8 cellular contexts compared by ENCODE assay signal in genomic region chr2:9813312-9814128, GRCh38. TPM values are rescaled to one million over a fixed set of nuclear protein-coding genes. Genes with fewer than 3 reads are reported as not detected.
DNase-seq lines count a peak whose midpoint lies in the region; ATAC-seq and TF ChIP-seq lines count a peak whose summit lies in the region.

No MANE protein-coding gene starts in this region.

- H3K9me3 ChIP-seq in H9 (ENCODE audit: control insufficient read depth, low read depth, low read length) = no peaks in the 10 kb centered on the region
- H3K9me3 ChIP-seq in lung (ENCODE audit: control insufficient read depth in 2 of 2, insufficient read depth in 1 of 2, low read length in 1 of 2) = no peaks in the 10 kb centered on the region

- H3K27me3 ChIP-seq in H9 (ENCODE audit: insufficient read depth, low read length) = 0 out of 2 replicates have a peak, but pooled peaks cover 2% of the 10 kb centered on the region
- H3K27me3 ChIP-seq in lung (ENCODE audit: control insufficient read depth, insufficient read depth) = no peaks in the 10 kb centered on the region

- H3K27ac Mint-ChIP-seq in H9 = no peak overlapping the region
- peak overlapping the region; percentile 68 for H3K27ac Mint-ChIP-seq in activated CD4-positive, alpha-beta T cell treated with anti-CD3 and anti-CD28 coated beads, Interleukin-2, amount 10 ng/mL, durations not matched to agents 24 days and 14 days
- peak overlapping the region; percentile 47 for H3K27ac Mint-ChIP-seq in dendritic cell treated with granulocyte-macrophage colony-stimulating factor and Interleukin-4, amounts not matched to agents 40 ng/mL and 50 ng/mL, for 4 days

- H3K4me1 ChIP-seq in H9 (ENCODE audit: insufficient read depth, low read length) (no peaks in the 10 kb centered on the region), lung (ENCODE audit: control insufficient read depth in 2 of 2, insufficient read depth in 2 of 2, low read length in 2 of 2) (peaks cover 0 to 8% of the 10 kb centered on the region in 2 donors)

- H3K4me3 Mint-ChIP-seq in H9 = no peak overlapping the region
- no peak overlapping the region for H3K4me3 Mint-ChIP-seq in activated CD4-positive, alpha-beta T cell treated with anti-CD3 and anti-CD28 coated beads, Interleukin-2, amount 10 ng/mL, durations not matched to agents 24 days and 14 days
- peak overlapping the region; percentile 27 for H3K4me3 Mint-ChIP-seq in dendritic cell treated with granulocyte-macrophage colony-stimulating factor and Interleukin-4, amounts not matched to agents 40 ng/mL and 50 ng/mL, for 4 days

- H2BK120ac ChIP-seq in H9 (ENCODE audit: low read depth, low read length, poor library complexity, severe bottlenecking) = no peak overlapping the region

- H4K8ac ChIP-seq in H9 (replicated peaks; ENCODE audit: insufficient read length, low read depth, low read length) = no peak overlapping the region

- H3K36me3 Mint-ChIP-seq in H9 (ENCODE audit: insufficient read depth in 1 of 3, low read depth in 3 of 3) = no peaks in the 10 kb centered on the region
- H3K36me3 Mint-ChIP-seq in activated CD4-positive, alpha-beta T cell treated with anti-CD3 and anti-CD28 coated beads, Interleukin-2, amount 10 ng/mL, durations not matched to agents 24 days and 14 days (ENCODE audit: low read depth) = no peaks in the 10 kb centered on the region
- H3K36me3 Mint-ChIP-seq in dendritic cell treated with granulocyte-macrophage colony-stimulating factor and Interleukin-4, amounts not matched to agents 40 ng/mL and 50 ng/mL, for 4 days (ENCODE audit: low read depth) = no peaks in the 10 kb centered on the region

- no peak overlapping the region for H3K4me2 ChIP-seq in H9 (ENCODE audit: insufficient read depth, insufficient read length, low read length)

- H3K27ac ChIP-seq in H9 (ENCODE audit: insufficient read length, low read depth, low read length) = no peak overlapping the region
- H3K27ac ChIP-seq in lung (ENCODE audit: low read depth in 1 of 2, low read length in 1 of 2) = no peak overlapping the region

- H2BK15ac ChIP-seq in H9 (ENCODE audit: low read depth, low read length) = no peak overlapping the region

- no peak overlapping the region for H2BK20ac ChIP-seq in H9 (ENCODE audit: low read depth, low read length, poor library complexity, severe bottlenecking)

- 0 out of 2 replicates have a peak overlapping the region, but pooled peaks have one; percentile 11 for H3K14ac ChIP-seq in H9 (ENCODE audit: insufficient read depth, low read length)

- no peaks in the 10 kb centered on the region for H3K23me2 ChIP-seq in H9 (ENCODE audit: insufficient read length, low read depth, low read length, poor library complexity, severe bottlenecking)

- no peak overlapping the region for H3K4me3 ChIP-seq in lung

- H3K79me1 ChIP-seq in H9 (ENCODE audit: insufficient read depth, low read depth, low read length, poor library complexity, severe bottlenecking) = no peaks in the 10 kb centered on the region

- no peaks in the 10 kb centered on the region for H3K36me3 ChIP-seq in lung (ENCODE audit: control insufficient read depth in 2 of 2, insufficient read depth in 2 of 2, low read length in 2 of 2)

- WGBS in H9 (ENCODE audit: extremely low coverage, insufficient read length, low lambda C conversion rate) = no CpG with 5 or more reads among the region's 24 CpGs
- WGBS in lung, 2 donors = 15 to 21% methylated on average over 24 of the region's 24 CpGs

- no peaks in the 10 kb centered on the region for H3K79me2 ChIP-seq in H9 (ENCODE audit: insufficient read depth, low read length)

- peaks cover 3 to 6% of the 10 kb centered on the region in 2 experiments for H3K4me1 Mint-ChIP-seq in H9
- H3K4me1 Mint-ChIP-seq in activated CD4-positive, alpha-beta T cell treated with anti-CD3 and anti-CD28 coated beads, Interleukin-2, amount 10 ng/mL, durations not matched to agents 24 days and 14 days = peaks cover 11% of the 10 kb centered on the region
- peaks cover 27% of the 10 kb centered on the region for H3K4me1 Mint-ChIP-seq in dendritic cell treated with granulocyte-macrophage colony-stimulating factor and Interleukin-4, amounts not matched to agents 40 ng/mL and 50 ng/mL, for 4 days (ENCODE audit: low read depth)

- no peak overlapping the region for H3K23ac ChIP-seq in H9 (ENCODE audit: insufficient read length, low read depth, low read length)

- H2BK12ac ChIP-seq in H9 (ENCODE audit: insufficient read length, low read depth, low read length) = no peak overlapping the region

- no peak overlapping the region for H2AFZ ChIP-seq in H9 (ENCODE audit: low read length)

- H3K56ac ChIP-seq in H9 (ENCODE audit: insufficient read length, low read depth, low read length) = no peak overlapping the region

- H2BK5ac ChIP-seq in H9 (ENCODE audit: insufficient read length, low read length) = no peak overlapping the region

- TF ChIP-seq CTCF in H9 (conservative IDR thresholded peaks at IDR 0.05) (peak; percentile 97), lung (IDR thresholded peaks at IDR 0.05; ENCODE audit: control extremely low read depth, extremely low read depth) (peak; percentile 72)

- ATAC-seq in lung (ENCODE audit: insufficient read depth, low FRiP score) (peak; percentile 81), HG02610 (IDR thresholded peaks at IDR 0.05; ENCODE audit: unreplicated experiment) (no peak)

- no peak overlapping the region for H2AK5ac ChIP-seq in H9 (ENCODE audit: insufficient read length, low read length)

- H3K9me3 Mint-ChIP-seq in H9 = peaks cover 0 to 2% of the 10 kb centered on the region in 2 experiments; a peak in 1 of 5 replicates
- no peaks in the 10 kb centered on the region for H3K9me3 Mint-ChIP-seq in activated CD4-positive, alpha-beta T cell treated with anti-CD3 and anti-CD28 coated beads, Interleukin-2, amount 10 ng/mL, durations not matched to agents 24 days and 14 days
- no peaks in the 10 kb centered on the region for H3K9me3 Mint-ChIP-seq in dendritic cell treated with granulocyte-macrophage colony-stimulating factor and Interleukin-4, amounts not matched to agents 40 ng/mL and 50 ng/mL, for 4 days

- peak; percentile 65 for DNase-seq in COLO668 (lab: John Stamatoyannopoulos, UW; ENCODE audit: unreplicated experiment)
- DNase-seq in H9 = peak; percentile 88
- peak; percentile 61 to 81 for DNase-seq in NCI-H446 (lab: John Stamatoyannopoulos, UW)
- DNase-seq in activated CD4-positive, alpha-beta T cell treated with anti-CD3 and anti-CD28 coated beads, Interleukin-2, amount 10 ng/mL, durations not matched to agents 24 days and 14 days = peak; percentile 93
- peak; percentile 55 for DNase-seq in lung (ENCODE audit: low spot score)
- DNase-seq in stimulated activated CD8-positive, alpha-beta memory T cell treated with anti-CD3 and anti-CD28 coated beads, Interleukin-12 subunit alpha, Interleukin-12 subunit beta, amount 100 ng/mL, for 4 hours (ENCODE audit: low read depth) = peak; percentile 39

- no peak overlapping the region for H3T11ph ChIP-seq in H9 (ENCODE audit: low read length)

- H4K5ac ChIP-seq in H9 (ENCODE audit: insufficient read length, low read depth, low read length) = no peak overlapping the region

- no peak overlapping the region for H3K18ac ChIP-seq in H9 (ENCODE audit: insufficient read length, low read depth, low read length)

- no peaks in the 10 kb centered on the region for H4K20me1 ChIP-seq in H9 (ENCODE audit: control insufficient read depth, insufficient read depth, insufficient read length)

- H3K27me3 Mint-ChIP-seq in H9 (ENCODE audit: low read depth) = peaks cover 3% of the 10 kb centered on the region
- peaks cover 15% of the 10 kb centered on the region for H3K27me3 Mint-ChIP-seq in activated CD4-positive, alpha-beta T cell treated with anti-CD3 and anti-CD28 coated beads, Interleukin-2, amount 10 ng/mL, durations not matched to agents 24 days and 14 days
- H3K27me3 Mint-ChIP-seq in dendritic cell treated with granulocyte-macrophage colony-stimulating factor and Interleukin-4, amounts not matched to agents 40 ng/mL and 50 ng/mL, for 4 days = peaks cover 20% of the 10 kb centered on the region

- no peak overlapping the region for H4K91ac ChIP-seq in H9 (ENCODE audit: insufficient read length, low read depth, low read length)

- no peak overlapping the region for H3K9ac ChIP-seq in H9 (ENCODE audit: extremely low read depth, insufficient read length, low read length)

- H3K4ac ChIP-seq in H9 (ENCODE audit: low read depth, low read length) = no peak overlapping the region

- intact Hi-C loops in activated CD4-positive, alpha-beta T cell treated with anti-CD3 and anti-CD28 coated beads, Interleukin-2, amount 10 ng/mL, durations not matched to agents 24 days and 14 days (cut with micrococcal nuclease) = loop anchor here (1.0 to 10.0 kb wide), 2 partner anchors 141 to 235 kb away; partner anchors contain the start of gene GRHL1
- intact Hi-C loops in dendritic cell treated with granulocyte-macrophage colony-stimulating factor and Interleukin-4, amounts not matched to agents 40 ng/mL and 50 ng/mL, for 4 days (cut with micrococcal nuclease) = no loop called here

RNA-seq across cellular contexts. Expression of gene TAF1B, which starts 29.8 kb away (rescaled TPM):
- total RNA-seq in H9 (2021) (29.9 and 31.9 TPM in 2 replicates), lung (10 to 100 TPM; 20.5 to 46.3 TPM)
- 21.9 and 22.7 TPM in 2 replicates for total RNA-seq in activated CD4-positive, alpha-beta T cell treated with anti-CD3 and anti-CD28 coated beads, Interleukin-2, amount 10 ng/mL, durations not matched to agents 24 days and 14 days
- 1 to 10 TPM; 6.1 to 9.2 TPM for polyA plus RNA-seq in lung

Comparison
In these comparisons a context has a peak if more than half of its experiments do, and no peak if none do; other contexts are left out.
1. DNase-seq: peak in every context shown above with its lines; median percentile 93 in activated CD4-positive, alpha-beta T cell treated with anti-CD3 and anti-CD28 coated beads, Interleukin-2, amount 10 ng/mL, durations not matched to agents 24 days and 14 days; 88 in H9; 71 in NCI-H446; 65 in COLO668; 55 in lung; 39 in stimulated activated CD8-positive, alpha-beta memory T cell treated with anti-CD3 and anti-CD28 coated beads, Interleukin-12 subunit alpha, Interleukin-12 subunit beta, amount 100 ng/mL, for 4 hours.
2. H3K27ac Mint-ChIP-seq: peak in activated CD4-positive, alpha-beta T cell treated with anti-CD3 and anti-CD28 coated beads, Interleukin-2, amount 10 ng/mL, durations not matched to agents 24 days and 14 days (single experiment) and dendritic cell treated with granulocyte-macrophage colony-stimulating factor and Interleukin-4, amounts not matched to agents 40 ng/mL and 50 ng/mL, for 4 days (single experiment); none in H9 (0 of 3).